33 cellular contexts compared by ENCODE assay signal in the genomic region with DNA sequence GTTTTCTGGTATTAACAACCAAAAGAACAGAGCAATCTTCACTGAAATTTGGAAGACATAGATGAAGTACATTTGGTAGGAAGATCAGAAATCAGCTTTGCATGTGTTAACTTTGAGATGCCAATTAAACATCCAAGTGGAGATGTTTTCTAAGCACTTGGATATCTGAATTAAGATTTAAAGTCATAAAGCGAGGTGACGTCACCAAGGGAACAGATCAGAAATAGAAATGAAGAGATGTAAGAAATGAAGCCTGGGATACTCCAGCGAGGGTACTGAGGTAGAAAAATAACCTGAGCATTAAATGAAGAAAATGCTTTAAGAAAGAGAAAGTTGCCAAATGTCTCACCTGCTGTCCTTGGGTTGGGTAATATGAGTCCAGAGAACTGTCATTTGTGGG.
"Had no signal": no experiment of that assay in that cellular context is flagged by ENCODE, and none has a peak within 500 bp of the region (broad histone marks: within the 10 kb centered on the region; RNA-seq: fewer than 3 reads in every experiment).

No MANE protein-coding gene starts in this region.

- H3K27ac ChIP-seq: adrenal gland, ascending aorta, body of pancreas, brain microvascular endothelial cell, breast epithelium, cardiac muscle cell had no signal

- H3K4me1 ChIP-seq: adrenal gland, ascending aorta, body of pancreas, breast epithelium had no signal

- FAIRE-seq: astrocyte, bronchial epithelial cell had no signal

- ATAC-seq: activated naive CD4-positive, alpha-beta T cell treated with anti-CD3 and anti-CD28 coated beads, Interleukin-2, amount 50 U/mL, for 72 hours; activated naive CD8-positive, alpha-beta T cell treated with anti-CD3 and anti-CD28 coated beads, Interleukin-2, amount 50 U/mL, for 24 hours; activated T-cell treated with anti-CD3 and anti-CD28 coated beads, Interleukin-2, amount 50 U/mL, for 4 hours; activated T-cell treated with anti-CD3 and anti-CD28 coated beads, Interleukin-2, amount 50 U/mL, for 72 hours; activated T-helper 17 cell treated with anti-CD3 and anti-CD28 coated beads, Interleukin-2, amount 50 U/mL, for 72 hours; body of pancreas had no signal

- H3K9me3 ChIP-seq: adrenal gland, ascending aorta, body of pancreas, breast epithelium had no signal

- H3K36me3 ChIP-seq: adrenal gland, ascending aorta, brain microvascular endothelial cell, breast epithelium, cardiac muscle cell had no signal

- H3K4me3 ChIP-seq: adrenal gland, ascending aorta, body of pancreas, breast epithelium, cardiac muscle cell had no signal

- DNase-seq: activated effector memory CD4-positive, alpha-beta T cell treated with anti-CD3 and anti-CD28 coated beads, Interleukin-2, amount 50 U/mL, for 16 hours; activated effector memory CD4-positive, alpha-beta T cell treated with Interleukin-2 at 50 U/mL for 16 hours; activated gamma-delta T cell; activated gamma-delta T cell treated with Interleukin-2 at 50 U/mL for 16 hours; activated naive CD4-positive, alpha-beta T cell; activated naive CD4-positive, alpha-beta T cell treated with anti-CD3 and anti-CD28 coated beads for 36 hours; activated naive CD4-positive, alpha-beta T cell treated with anti-CD3 and anti-CD28 coated beads, Interleukin-2, amount 10 ng/mL, durations not matched to agents 7 days and 5 days; activated naive CD4-positive, alpha-beta T cell treated with anti-CD3 and anti-CD28 coated beads, Interleukin-2, amount 50 U/mL, for 16 hours; activated naive CD4-positive, alpha-beta T cell treated with Interleukin-2 at 50 U/mL for 16 hours; activated naive CD8-positive, alpha-beta T cell treated with anti-CD3 and anti-CD28 coated beads for 36 hours; activated naive CD8-positive, alpha-beta T cell treated with anti-CD3 and anti-CD28 coated beads, Interleukin-2, amount 10 ng/mL, durations not matched to agents 7 days and 5 days; activated naive CD8-positive, alpha-beta T cell treated with anti-CD3 and anti-CD28 coated beads, Interleukin-2, amount 50 U/mL, for 24 hours; activated T-cell treated with anti-CD3 and anti-CD28 coated beads, Interleukin-2, amount 50 U/mL, for 24 hours; activated T-cell treated with anti-CD3 and anti-CD28 coated beads, Interleukin-2, amount 50 U/mL, for 4 hours; activated T-cell treated with anti-CD3 and anti-CD28 coated beads, Interleukin-2, amount 50 U/mL, for 48 hours; activated T-cell treated with anti-CD3 and anti-CD28 coated beads, Interleukin-2, amount 50 U/mL, for 72 hours; adrenal gland; amniotic stem cell; amygdala; anterior cingulate cortex; aorta; body of pancreas; brain microvascular endothelial cell; caudate nucleus; central memory CD4-positive, alpha-beta T cell; cerebellar nuclear complex had no signal

- H3K27me3 ChIP-seq: adrenal gland, ascending aorta, body of pancreas, brain microvascular endothelial cell, breast epithelium, cardiac muscle cell had no signal
